In the genomic region with DNA sequence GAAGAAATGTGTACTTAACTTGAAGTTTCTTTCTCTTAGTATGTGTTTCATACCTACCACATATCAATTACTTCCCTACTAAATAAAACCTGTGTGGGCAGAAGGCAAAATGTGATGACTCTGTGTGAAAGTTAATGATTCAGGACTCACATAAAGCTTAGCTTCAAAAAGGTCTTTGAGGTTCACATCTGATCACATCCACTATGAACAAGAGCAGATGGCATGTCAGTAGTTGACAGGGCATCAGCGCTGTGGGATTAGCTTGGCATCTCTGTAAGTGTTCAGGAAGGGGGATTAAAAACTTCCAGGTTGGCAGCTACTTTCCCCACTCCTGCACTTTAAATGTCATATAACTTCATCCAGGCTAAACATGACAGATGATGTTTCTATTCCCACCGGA, we compare ENCODE assay signal across 19 cellular contexts.
"Had no signal": no experiment of that assay in that cellular context is flagged by ENCODE, and none has a peak within 500 bp of the region (broad histone marks: within the 10 kb centered on the region; RNA-seq: fewer than 3 reads in every experiment).

No MANE protein-coding gene starts in this region.

- ATAC-seq: gastroesophageal sphincter; left lung; naive thymus-derived CD8-positive, alpha-beta T cell; upper lobe of right lung; WTC11 had no signal

- H3K9me3 ChIP-seq: upper lobe of right lung had no signal

- H3K4me3 ChIP-seq: coronary artery, esophagus squamous epithelium, gastroesophageal sphincter, left lung, lung, upper lobe of right lung had no signal

- DNase-seq: activated CD4-positive, alpha-beta T cell treated with anti-CD3 and anti-CD28 coated beads, Interleukin-2, amount 50 U/mL, for 48 hours; activated CD8-positive, alpha-beta memory T cell treated with anti-CD3 and anti-CD28 coated beads, Interleukin-2, amount 50 U/mL, for 48 hours; activated naive CD4-positive, alpha-beta T cell treated with Interleukin-2 at 50 U/mL for 16 hours; activated naive CD8-positive, alpha-beta T cell treated with anti-CD3 and anti-CD28 coated beads for 36 hours; activated T-cell treated with anti-CD3 and anti-CD28 coated beads, Interleukin-2, amount 50 U/mL, for 48 hours; amniotic stem cell; cerebellar nuclear complex; esophagus squamous epithelium; head of caudate nucleus; left lung; naive thymus-derived CD8-positive, alpha-beta T cell; stimulated activated CD4-positive, alpha-beta T cell treated with anti-CD3 and anti-CD28 coated beads, Interleukin-4, amount 100 ng/mL, for 24 hours; stimulated activated naive CD4-positive, alpha-beta T cell treated with Interleukin-2 at 50 U/mL for 16 hours; T-helper 9 cell; upper lobe of right lung had no signal

- H3K36me3 ChIP-seq: esophagus squamous epithelium, gastroesophageal sphincter, left lung, upper lobe of right lung had no signal

- H3K27ac ChIP-seq: coronary artery, esophagus squamous epithelium, gastroesophageal sphincter, left lung, upper lobe of right lung had no signal

- H3K27me3 ChIP-seq: esophagus squamous epithelium, gastroesophageal sphincter, left lung, upper lobe of right lung had no signal

- H3K4me1 ChIP-seq: esophagus squamous epithelium, gastroesophageal sphincter, left lung, upper lobe of right lung had no signal
